ENCODE assay signal across 27 cellular contexts in genomic region chr22:50610581-50610980, GRCh38. TPM values are rescaled to one million over a fixed set of nuclear protein-coding genes. Genes with fewer than 3 reads are reported as not detected.
"Had no signal": no experiment of that assay in that cellular context is flagged by ENCODE, and none has a peak within 500 bp of the region (broad histone marks: within the 10 kb centered on the region; RNA-seq: fewer than 3 reads in every experiment).

No MANE protein-coding gene starts in this region.

- H3K27me3 ChIP-seq: adrenal gland, colonic mucosa had no signal

- H3K36me3 ChIP-seq: colonic mucosa had no signal

- H3K4me3 ChIP-seq: adrenal gland, colonic mucosa, PC-9 had no signal

- ATAC-seq: activated CD8-positive, alpha-beta T cell treated with anti-CD3 and anti-CD28 coated beads for 36 hours; activated T-cell treated with anti-CD3 and anti-CD28 coated beads, Interleukin-2, amount 50 U/mL, for 72 hours; T-cell had no signal

- DNase-seq: activated CD4-positive, alpha-beta T cell treated with anti-CD3 and anti-CD28 coated beads for 4 hours; activated CD4-positive, CD25-positive, alpha-beta regulatory T cell; activated CD8-positive, alpha-beta memory T cell treated with anti-CD3 and anti-CD28 coated beads, Interleukin-2, amount 50 U/mL, for 4 hours; activated CD8-positive, alpha-beta T cell treated with anti-CD3 and anti-CD28 coated beads for 36 hours; activated naive CD4-positive, alpha-beta T cell; activated T-cell treated with anti-CD3 and anti-CD28 coated beads, Interleukin-2, amount 50 U/mL, for 72 hours; adrenal gland; anterior cingulate cortex; caudate nucleus; colonic mucosa; Kasumi-1; KBM-7; NCI-H1105 treated with DMSO at 0.1 percent for 48 hours; NCI-H1436 treated with DMSO at 0.1 percent for 48 hours; NCI-H187; NCI-H2081 treated with DMSO at 0.1 percent for 48 hours; NCI-H2171 treated with DMSO at 0.1 percent for 48 hours; NCI-H226; NCI-H526; PC-9; SHP77 treated with DMSO at 0.1 percent for 48 hours; T-cell; T-helper 2 cell; T1000 had no signal

- H3K27ac ChIP-seq: adrenal gland, colonic mucosa, PC-9, VCaP had no signal

- H3K9me3 ChIP-seq: adrenal gland, colonic mucosa had no signal

- H3K4me1 ChIP-seq: adrenal gland, colonic mucosa had no signal

RNA-seq across cellular contexts. Expression of gene SYCE3, which starts 47.9 kb away (rescaled TPM):
- total RNA-seq: activated CD8-positive, alpha-beta T cell treated with anti-CD3 and anti-CD28 coated beads for 36 hours; cerebellum; colonic mucosa; PC-9; SK-MEL-5; T-cell had no signal
